15 cellular contexts compared by ENCODE assay signal in the genomic region with DNA sequence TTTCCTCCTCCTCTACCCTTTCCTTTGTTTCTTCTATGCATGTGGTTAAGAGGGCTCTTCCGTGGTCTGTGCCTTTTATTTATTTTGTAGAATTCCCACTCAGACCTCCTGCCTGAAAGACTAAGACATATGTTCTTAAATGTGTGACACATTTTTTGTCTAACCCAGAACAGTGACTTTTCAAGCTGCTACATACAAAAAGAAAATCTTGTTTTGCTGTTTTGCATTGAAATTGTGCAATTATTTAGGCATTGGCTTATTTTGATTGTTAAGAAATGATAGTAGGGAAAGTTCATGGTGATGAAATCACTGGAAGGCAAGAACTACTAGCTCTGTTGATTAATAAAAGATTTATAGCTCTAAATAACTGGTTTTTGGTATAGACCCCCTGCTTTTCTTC.
DNase-seq lines count a peak whose midpoint lies in the region; ATAC-seq and TF ChIP-seq lines count a peak whose summit lies in the region.
"Had no signal": no experiment of that assay in that cellular context is flagged by ENCODE, and none has a peak within 500 bp of the region (broad histone marks: within the 10 kb centered on the region; RNA-seq: fewer than 3 reads in every experiment).

No MANE protein-coding gene starts in this region.

- no peak overlapping the region for H2AFZ ChIP-seq in smooth muscle cell (ENCODE audit: low read depth)
- H2AFZ ChIP-seq: parathyroid adenoma had no signal

- H3K4me3 ChIP-seq in fibroblast of mammary gland (ENCODE audit: control insufficient read depth, low read depth, low read length) (no peak overlapping the region), smooth muscle cell (no peak overlapping the region)
- H3K4me3 ChIP-seq: heart left ventricle, SJCRH30 had no signal

- H3K4me2 ChIP-seq in smooth muscle cell, result peak overlapping the region; percentile 30

- H3K36me3 Mint-ChIP-seq in activated CD4-positive, alpha-beta T cell treated with anti-CD3 and anti-CD28 coated beads, Interleukin-2, amount 10 ng/mL, durations not matched to agents 24 days and 14 days (ENCODE audit: low read depth), result peaks cover 49% of the 10 kb centered on the region
- H3K36me3 Mint-ChIP-seq in activated T-helper 17 cell treated with anti-CD3 and anti-CD28 coated beads, Interleukin-2, amount 50 U/mL, for 72 hours (ENCODE audit: low read depth), result peaks cover 72% of the 10 kb centered on the region

- no peaks in the 10 kb centered on the region for H3K9me3 ChIP-seq in smooth muscle cell (replicated peaks; ENCODE audit: low read depth)
- H3K9me3 ChIP-seq: heart left ventricle, SJCRH30 had no signal

- WGBS in smooth muscle cell (ENCODE audit: low lambda C conversion rate), result 41% methylated on average over 1 of the region's 1 CpG

- H3K27me3 ChIP-seq in smooth muscle cell (ENCODE audit: low read depth), result no peaks in the 10 kb centered on the region
- H3K27me3 ChIP-seq: heart left ventricle, SJCRH30 had no signal

- peak; percentile 12 for DNase-seq in activated CD4-positive, alpha-beta T cell treated with anti-CD3 and anti-CD28 coated beads, Interleukin-2, amount 10 ng/mL, durations not matched to agents 24 days and 14 days
- DNase-seq in activated CD4-positive, alpha-beta T cell treated with anti-CD3 and anti-CD28 coated beads, Interleukin-2, amount 50 U/mL, for 1 hour, result no peak
- DNase-seq in fibroblast of mammary gland (ENCODE audit: low read depth) (peak; percentile 66), smooth muscle cell (lab: John Stamatoyannopoulos, UW; ENCODE audit: unreplicated experiment) (no peak), NCI-H187 (lab: John Stamatoyannopoulos, UW) (no peak), LoVo (ENCODE audit: low spot score) (no peak)
- DNase-seq: activated naive CD4-positive, alpha-beta T cell treated with anti-CD3 and anti-CD28 coated beads for 36 hours; caudate nucleus; heart left ventricle; NCI-H1105 treated with DMSO at 0.1 percent for 48 hours; NCI-H226; SJCRH30 had no signal

- H3F3A ChIP-seq in smooth muscle cell (ENCODE audit: low read depth), result peaks cover 15% of the 10 kb centered on the region

- peak overlapping the region; percentile 36 for H3K27ac ChIP-seq in smooth muscle cell (ENCODE audit: low read depth)
- H3K27ac ChIP-seq: parathyroid adenoma, SJCRH30 had no signal

- H3K9ac ChIP-seq in smooth muscle cell (ENCODE audit: low read depth), result no peak overlapping the region
- H3K9ac ChIP-seq: parathyroid adenoma had no signal

- TF ChIP-seq CTCF in fibroblast of mammary gland (conservative IDR thresholded peaks at IDR 0.05; ENCODE audit: control insufficient read depth, insufficient read depth, low read depth, low read length) (no peak), smooth muscle cell (IDR thresholded peaks at IDR 0.05; ENCODE audit: borderline replicate concordance, insufficient read depth, poor library complexity, severe bottlenecking) (no peak)

- peaks cover 9% of the 10 kb centered on the region for H3K36me3 ChIP-seq in smooth muscle cell (ENCODE audit: low read depth)

- H3K79me2 ChIP-seq in smooth muscle cell (ENCODE audit: low read depth), result peaks cover 5% of the 10 kb centered on the region
- H3K79me2 ChIP-seq: parathyroid adenoma had no signal

- no peak overlapping the region for H3K27ac Mint-ChIP-seq in activated CD4-positive, alpha-beta T cell treated with anti-CD3 and anti-CD28 coated beads, Interleukin-2, amount 10 ng/mL, durations not matched to agents 24 days and 14 days
- H3K27ac Mint-ChIP-seq in activated T-helper 17 cell treated with anti-CD3 and anti-CD28 coated beads, Interleukin-2, amount 50 U/mL, for 72 hours, result peak overlapping the region; percentile 15
- H3K27ac Mint-ChIP-seq: activated naive CD4-positive, alpha-beta T cell treated with anti-CD3 and anti-CD28 coated beads for 36 hours had no signal

- H3K4me1 ChIP-seq in smooth muscle cell (ENCODE audit: low read depth), result no peaks in the 10 kb centered on the region
- H3K4me1 ChIP-seq: parathyroid adenoma, SJCRH30 had no signal

- H3K4me1 Mint-ChIP-seq in activated CD4-positive, alpha-beta T cell treated with anti-CD3 and anti-CD28 coated beads, Interleukin-2, amount 10 ng/mL, durations not matched to agents 24 days and 14 days, result peaks cover 31% of the 10 kb centered on the region
- H3K4me1 Mint-ChIP-seq in activated T-helper 17 cell treated with anti-CD3 and anti-CD28 coated beads, Interleukin-2, amount 50 U/mL, for 72 hours, result peaks cover 20% of the 10 kb centered on the region

- no peaks in the 10 kb centered on the region for H3K9me3 Mint-ChIP-seq in activated CD4-positive, alpha-beta T cell treated with anti-CD3 and anti-CD28 coated beads, Interleukin-2, amount 10 ng/mL, durations not matched to agents 24 days and 14 days
- H3K9me3 Mint-ChIP-seq in activated T-helper 17 cell treated with anti-CD3 and anti-CD28 coated beads, Interleukin-2, amount 50 U/mL, for 72 hours, result no peaks in the 10 kb centered on the region
- H3K9me3 Mint-ChIP-seq: activated naive CD4-positive, alpha-beta T cell treated with anti-CD3 and anti-CD28 coated beads for 36 hours had no signal

- H4K20me1 ChIP-seq in smooth muscle cell (ENCODE audit: low read depth), result no peaks in the 10 kb centered on the region

- H3K27me3 Mint-ChIP-seq in activated CD4-positive, alpha-beta T cell treated with anti-CD3 and anti-CD28 coated beads, Interleukin-2, amount 10 ng/mL, durations not matched to agents 24 days and 14 days, result no peaks in the 10 kb centered on the region
- no peaks in the 10 kb centered on the region for H3K27me3 Mint-ChIP-seq in activated T-helper 17 cell treated with anti-CD3 and anti-CD28 coated beads, Interleukin-2, amount 50 U/mL, for 72 hours

- no peak for ATAC-seq in activated T-helper 17 cell treated with anti-CD3 and anti-CD28 coated beads, Interleukin-2, amount 50 U/mL, for 72 hours (replicated peaks)
- ATAC-seq in GM21619 (IDR thresholded peaks at IDR 0.05; ENCODE audit: unreplicated experiment), result no peak
- ATAC-seq: heart left ventricle had no signal

- H3K4me3 Mint-ChIP-seq in activated CD4-positive, alpha-beta T cell treated with anti-CD3 and anti-CD28 coated beads, Interleukin-2, amount 10 ng/mL, durations not matched to agents 24 days and 14 days, result no peak overlapping the region
- no peak overlapping the region for H3K4me3 Mint-ChIP-seq in activated T-helper 17 cell treated with anti-CD3 and anti-CD28 coated beads, Interleukin-2, amount 50 U/mL, for 72 hours
- H3K4me3 Mint-ChIP-seq: activated naive CD4-positive, alpha-beta T cell treated with anti-CD3 and anti-CD28 coated beads for 36 hours had no signal

- intact Hi-C loops in activated CD4-positive, alpha-beta T cell treated with anti-CD3 and anti-CD28 coated beads, Interleukin-2, amount 10 ng/mL, durations not matched to agents 24 days and 14 days (cut with micrococcal nuclease), result no loop called here

Comparison
In these comparisons a context has a peak if more than half of its experiments do, and no peak if none do; other contexts are left out.
1. DNase-seq: peak in activated CD4-positive, alpha-beta T cell treated with anti-CD3 and anti-CD28 coated beads, Interleukin-2, amount 10 ng/mL, durations not matched to agents 24 days and 14 days (single experiment) and fibroblast of mammary gland (single experiment); none in activated CD4-positive, alpha-beta T cell treated with anti-CD3 and anti-CD28 coated beads, Interleukin-2, amount 50 U/mL, for 1 hour (single experiment), smooth muscle cell (single experiment), NCI-H187 (0 of 2) and LoVo (single experiment).